Comparison of ENCODE assay signal across 15 cellular contexts in genomic region chr16:4513086-4513860, GRCh38. TPM values are rescaled to one million over a fixed set of nuclear protein-coding genes. Genes with fewer than 3 reads are reported as not detected.
DNase-seq lines count a peak whose midpoint lies in the region; ATAC-seq and TF ChIP-seq lines count a peak whose summit lies in the region.
"Had no signal": no experiment of that assay in that cellular context is flagged by ENCODE, and none has a peak within 500 bp of the region (broad histone marks: within the 10 kb centered on the region; RNA-seq: fewer than 3 reads in every experiment).

No MANE protein-coding gene starts in this region.

- peak overlapping the region; percentile 75 for H3K4me2 ChIP-seq in MM.1S (ENCODE audit: low read depth, low read length)
- no peak overlapping the region for H3K4me2 ChIP-seq in osteoblast (ENCODE audit: insufficient read depth, low read length)
- H3K4me2 ChIP-seq: SK-N-SH had no signal

- H3K27me3 Mint-ChIP-seq in CD4-positive, alpha-beta memory T cell, result no peaks in the 10 kb centered on the region
- H3K27me3 Mint-ChIP-seq in endodermal cell (ENCODE audit: insufficient read depth) (no peaks in the 10 kb centered on the region), HFFc6 (ENCODE audit: insufficient read depth) (no peaks in the 10 kb centered on the region)

- intact Hi-C loops in CD4-positive, alpha-beta memory T cell (cut with micrococcal nuclease), result no loop called here

- no peak overlapping the region for H2AFZ ChIP-seq in MM.1S (ENCODE audit: low read length)
- H2AFZ ChIP-seq in osteoblast (ENCODE audit: low read length), result no peak overlapping the region

- no peaks in the 10 kb centered on the region for H3K27me3 ChIP-seq in CD4-positive, alpha-beta memory T cell (ENCODE audit: insufficient read depth, low read length)
- H3K27me3 ChIP-seq in MM.1S (replicated peaks; ENCODE audit: insufficient read depth, low read length), result no peaks in the 10 kb centered on the region
- H3K27me3 ChIP-seq in endodermal cell (ENCODE audit: control insufficient read depth, insufficient read depth, low read length, poor library complexity, severe bottlenecking), result no peaks in the 10 kb centered on the region
- no peaks in the 10 kb centered on the region for H3K27me3 ChIP-seq in osteoblast (ENCODE audit: insufficient read depth, low read length)
- H3K27me3 ChIP-seq: body of pancreas had no signal

- H4K20me1 ChIP-seq in MM.1S (ENCODE audit: insufficient read depth, low read length) (no peaks in the 10 kb centered on the region), osteoblast (ENCODE audit: insufficient read depth, low read length) (peaks cover 13% of the 10 kb centered on the region)

- peaks cover 33 to 65% (median 46%) of the 10 kb centered on the region in 4 donors for H3K4me1 Mint-ChIP-seq in CD4-positive, alpha-beta memory T cell
- peaks cover 4% of the 10 kb centered on the region for H3K4me1 Mint-ChIP-seq in endodermal cell
- H3K4me1 Mint-ChIP-seq in HFFc6 (ENCODE audit: low read depth), result no peaks in the 10 kb centered on the region

- peak overlapping the region; percentile 72; the same call in 1 of the 2 replicates for H3K9ac ChIP-seq in MM.1S (ENCODE audit: low read length)
- H3K9ac ChIP-seq in endodermal cell (ENCODE audit: extremely low read depth, low read length, poor library complexity, severe bottlenecking), result no peak overlapping the region
- H3K9ac ChIP-seq: SK-N-SH had no signal

- H3F3A ChIP-seq in MM.1S (ENCODE audit: insufficient read depth, low read length), result peaks cover 42% of the 10 kb centered on the region

- POLR2A ChIA-PET in CD4-positive, alpha-beta memory T cell (lab: Charles Lee; ENCODE audit: partially characterized antibody), result interaction anchor here (1.4 to 2.5 kb wide), 3 partner anchors 7 to 19 kb away, joined by 4 to 37 read pairs (median 5); no protein-coding TSS in a partner anchor

- H3K9me3 ChIP-seq in CD4-positive, alpha-beta memory T cell (ENCODE audit: control insufficient read depth in 1 of 2, low read length in 2 of 2), result no peaks in the 10 kb centered on the region
- H3K9me3 ChIP-seq in MM.1S (replicated peaks; ENCODE audit: insufficient read depth, low read length) (no peaks in the 10 kb centered on the region), endodermal cell (ENCODE audit: control insufficient read depth, low read length) (no peaks in the 10 kb centered on the region), osteoblast (ENCODE audit: low read depth, low read length) (no peaks in the 10 kb centered on the region)
- H3K9me3 ChIP-seq: body of pancreas, SK-N-SH had no signal

- H3K27ac Mint-ChIP-seq in CD4-positive, alpha-beta memory T cell, result peak overlapping the region; percentile 46 to 94 (median 78)
- peak overlapping the region; percentile 70 for H3K27ac Mint-ChIP-seq in endodermal cell
- H3K27ac Mint-ChIP-seq in HFFc6, result no peak overlapping the region

- no peak for TF ChIP-seq CTCF in MM.1S (IDR thresholded peaks at IDR 0.05; ENCODE audit: low read length)
- no peak for TF ChIP-seq CTCF in endodermal cell (conservative IDR thresholded peaks at IDR 0.05)
- TF ChIP-seq CTCF in osteoblast (IDR thresholded peaks at IDR 0.05; ENCODE audit: extremely low read depth, low read depth, low read length), result no peak
- TF ChIP-seq CTCF in HFFc6 (IDR thresholded peaks at IDR 0.05), result no peak

- no peaks in the 10 kb centered on the region for H3K9me2 ChIP-seq in MM.1S (replicated peaks; ENCODE audit: insufficient read depth, low read length)
- H3K9me2 ChIP-seq: SK-N-SH had no signal

- CTCF ChIA-PET in CD4-positive, alpha-beta memory T cell (lab: Charles Lee; ENCODE audit: partially characterized antibody), result interaction anchor here (1.6 to 2.2 kb wide), 4 partner anchors 7 to 36 kb away, joined by 5 to 14 read pairs (median 6); no protein-coding TSS in a partner anchor

- H3K9me3 Mint-ChIP-seq in CD4-positive, alpha-beta memory T cell, result no peaks in the 10 kb centered on the region
- no peaks in the 10 kb centered on the region for H3K9me3 Mint-ChIP-seq in endodermal cell
- no peaks in the 10 kb centered on the region for H3K9me3 Mint-ChIP-seq in HFFc6

- H3K4me3 ChIP-seq in CD4-positive, alpha-beta memory T cell (ENCODE audit: low read length in 2 of 2), result no peak overlapping the region
- H3K4me3 ChIP-seq in MM.1S (ENCODE audit: low read length) (no peak overlapping the region), endodermal cell (ENCODE audit: low read length) (no peak overlapping the region), osteoblast (ENCODE audit: insufficient read depth, low read length) (no peak overlapping the region)
- H3K4me3 ChIP-seq: body of pancreas had no signal

- peaks cover 41% of the 10 kb centered on the region for H3K36me3 ChIP-seq in CD4-positive, alpha-beta memory T cell (ENCODE audit: insufficient read depth, low read length)
- H3K36me3 ChIP-seq in MM.1S (replicated peaks; ENCODE audit: insufficient read depth, low read length), result no peaks in the 10 kb centered on the region
- peaks cover 30% of the 10 kb centered on the region for H3K36me3 ChIP-seq in endodermal cell (ENCODE audit: control insufficient read depth, insufficient read depth, low read length)
- peaks cover 35% of the 10 kb centered on the region for H3K36me3 ChIP-seq in osteoblast (ENCODE audit: insufficient read depth, low read length)

- peak overlapping the region; percentile 50 for H3K27ac ChIP-seq in CD4-positive, alpha-beta memory T cell (ENCODE audit: low read depth, low read length)
- H3K27ac ChIP-seq in MM.1S (ENCODE audit: low read length), result peak overlapping the region; percentile 87; the same call in 1 of the 2 replicates
- H3K27ac ChIP-seq in endodermal cell (ENCODE audit: low read depth, low read length), result no peak overlapping the region
- no peak overlapping the region for H3K27ac ChIP-seq in osteoblast (ENCODE audit: low read depth, low read length)

- peaks cover 42% of the 10 kb centered on the region for H3K4me1 ChIP-seq in CD4-positive, alpha-beta memory T cell (ENCODE audit: insufficient read depth, low read length)
- H3K4me1 ChIP-seq in MM.1S (ENCODE audit: low read length), result peaks cover 49% of the 10 kb centered on the region
- no peaks in the 10 kb centered on the region for H3K4me1 ChIP-seq in endodermal cell (ENCODE audit: control insufficient read depth, insufficient read depth, low read length)
- no peaks in the 10 kb centered on the region for H3K4me1 ChIP-seq in osteoblast (ENCODE audit: insufficient read depth, low read length)

- peak overlapping the region in 1 of 8 donors; percentile 30 for H3K4me3 Mint-ChIP-seq in CD4-positive, alpha-beta memory T cell
- H3K4me3 Mint-ChIP-seq in endodermal cell, result no peak overlapping the region
- H3K4me3 Mint-ChIP-seq in HFFc6, result no peak overlapping the region

- DNase-seq in CD4-positive, alpha-beta memory T cell, result no peak
- DNase-seq in MM.1S, result no peak
- no peak for DNase-seq in endodermal cell
- DNase-seq in osteoblast (ENCODE audit: insufficient read length, low spot score, missing footprints), result peak; percentile 43
- no peak for DNase-seq in stimulated activated CD8-positive, alpha-beta memory T cell treated with anti-CD3 and anti-CD28 coated beads, Interleukin-4, amount 100 ng/mL, for 48 hours
- DNase-seq in HFFc6, result no peak
- DNase-seq: activated T-cell treated with anti-CD3 and anti-CD28 coated beads, Interleukin-2, amount 50 U/mL, for 48 hours; kidney; SK-N-SH; stimulated activated CD4-positive, alpha-beta T cell treated with anti-CD3 and anti-CD28 coated beads, Interleukin-1b, Interleukin-23, amount 100 ng/mL, for 48 hours had no signal

- no peak for ATAC-seq in HG02852 (IDR thresholded peaks at IDR 0.05; ENCODE audit: unreplicated experiment)
- ATAC-seq: body of pancreas had no signal

- H3K36me3 Mint-ChIP-seq in CD4-positive, alpha-beta memory T cell, result peaks cover 33 to 52% of the 10 kb centered on the region in 2 donors
- H3K36me3 Mint-ChIP-seq in endodermal cell (ENCODE audit: low read depth) (peaks cover 21% of the 10 kb centered on the region), HFFc6 (ENCODE audit: low read depth) (peaks cover 3% of the 10 kb centered on the region)

- H3K79me2 ChIP-seq in MM.1S (ENCODE audit: low read length) (peaks cover 73% of the 10 kb centered on the region), osteoblast (ENCODE audit: insufficient read depth, low read length) (peaks cover 2% of the 10 kb centered on the region)

- WGBS in endodermal cell (ENCODE audit: insufficient coverage in 1 of 2, insufficient read length in 1 of 2), 2 experiments, result 92 to 96% methylated on average over 8 to 19 of the region's 19 CpGs

RNA-seq across cellular contexts. Expression of gene CDIP1, which starts 25.3 kb away (rescaled TPM):
- 10 to 100 TPM; 19.0 to 21.1 TPM for total RNA-seq in CD4-positive, alpha-beta memory T cell
- polyA plus RNA-seq in CD4-positive, alpha-beta memory T cell, result 10 to 100 TPM; 10.2 to 15.7 TPM
- total RNA-seq in endodermal cell (10 to 100 TPM; 41.8 to 64.4 TPM), osteoblast (10.5 and 13.6 TPM in 2 replicates)
- 41.6 TPM for polyA plus RNA-seq in endodermal cell (2013, experiment 1 of 2)
- 36.6 TPM for polyA plus RNA-seq in endodermal cell (2013, experiment 2 of 2)
- total RNA-seq in HFFc6 (2021; fragmentation: NEBNext Ultra II Directional; extraction: Animal tissue kit (Norgen Biotek cat#: 25700)), result 1 to 10 TPM; 5.0 to 8.3 (median 6.4) TPM

RNA-seq across cellular contexts. Expression of gene HMOX2, which starts 37.1 kb away (rescaled TPM):
- 10 to 100 TPM; 64.1 to 72.4 TPM for total RNA-seq in CD4-positive, alpha-beta memory T cell
- 100 to 1,000 TPM; 164 to 206 TPM for polyA plus RNA-seq in CD4-positive, alpha-beta memory T cell
- total RNA-seq in endodermal cell (10 to 100 TPM; 26.3 to 27.7 TPM), osteoblast (39.4 and 44.5 TPM in 2 replicates)
- 19.0 TPM for polyA plus RNA-seq in endodermal cell (2013, experiment 1 of 2)
- 18.3 TPM for polyA plus RNA-seq in endodermal cell (2013, experiment 2 of 2)
- 10 to 100 TPM; 45.2 to 60.5 (median 54.9) TPM for total RNA-seq in HFFc6 (2021; fragmentation: NEBNext Ultra II Directional; extraction: Animal tissue kit (Norgen Biotek cat#: 25700))

RNA-seq across cellular contexts. Expression of gene NMRAL1, which starts 38.8 kb away (rescaled TPM):
- 10 to 100 TPM; 61.6 to 61.8 TPM for total RNA-seq in CD4-positive, alpha-beta memory T cell
- 10 to 100 TPM; 55.1 to 65.7 TPM for polyA plus RNA-seq in CD4-positive, alpha-beta memory T cell
- total RNA-seq in endodermal cell (10 to 100 TPM; 56.9 to 75.2 TPM), osteoblast (71.0 and 90.5 TPM in 2 replicates)
- 20.8 TPM for polyA plus RNA-seq in endodermal cell (2013, experiment 1 of 2)
- 22.4 TPM for polyA plus RNA-seq in endodermal cell (2013, experiment 2 of 2)
- total RNA-seq in HFFc6 (2021; fragmentation: NEBNext Ultra II Directional; extraction: Animal tissue kit (Norgen Biotek cat#: 25700)), result 10 to 100 TPM; 26.2 to 37.2 (median 33.7) TPM

RNA-seq across cellular contexts. Expression of gene C16orf96, which starts 42.9 kb away (rescaled TPM):
- total RNA-seq in CD4-positive, alpha-beta memory T cell, result under 1 TPM; 0.29 to 0.33 TPM
- polyA plus RNA-seq in CD4-positive, alpha-beta memory T cell, result not detected
- total RNA-seq in endodermal cell, result 1 to 10 TPM; 1.5 to 1.6 TPM
- polyA plus RNA-seq in endodermal cell (2013, experiment 1 of 2), result 0.57 TPM
- 0.70 TPM for polyA plus RNA-seq in endodermal cell (2013, experiment 2 of 2)
- under 0.01 TPM in 1 of 2 replicates, not detected in the other for total RNA-seq in osteoblast
- total RNA-seq in HFFc6 (2021; fragmentation: NEBNext Ultra II Directional; extraction: Animal tissue kit (Norgen Biotek cat#: 25700)), result not detected
- total RNA-seq: endothelial cell of umbilical vein, HT1080, pulmonary artery endothelial cell had no signal
- polyA plus RNA-seq: endothelial cell of umbilical vein had no signal

Comparison
In these comparisons a context has a peak if more than half of its experiments do, and no peak if none do; other contexts are left out.
1. H3K27ac ChIP-seq: peak in CD4-positive, alpha-beta memory T cell (single experiment) and MM.1S (single experiment); none in endodermal cell (single experiment) and osteoblast (single experiment).